Comparison of ENCODE assay signal across 1 cellular context in genomic region chr15:44385344-44385942, GRCh38.
TF ChIP-seq lines count a peak whose summit lies in the region.

No MANE protein-coding gene starts in this region.

TF ChIP-seq in WTC11, 78 proteins besides CTCF, POLR2A, EP300 and RAD21 (continued from another document):
- TF ChIP-seq E2F5 (CRISPR knock-in tag; IDR thresholded peaks at IDR 0.05) (no peak), ZNF532 (CRISPR knock-in tag; IDR thresholded peaks at IDR 0.05; ENCODE audit: borderline replicate concordance) (no peak)
